Comparison of ENCODE assay signal across 2 cellular contexts in genomic region chr1:109980324-109981127, GRCh38.
TF ChIP-seq lines count a peak whose summit lies in the region.

No MANE protein-coding gene starts in this region.

TF ChIP-seq in HCT116, 20 proteins besides CTCF, POLR2A, EP300 and RAD21:
- peak; percentile 23 for TF ChIP-seq YY1 (IDR thresholded peaks at IDR 0.05; ENCODE audit: extremely low read depth, insufficient replicate concordance, low read depth, low read length)
- TF ChIP-seq POLR2AphosphoS5 (IDR thresholded peaks at IDR 0.05; ENCODE audit: low read depth, low read length): no peak

TF ChIP-seq in HepG2, 621 proteins besides CTCF, POLR2A, EP300 and RAD21 (continues in another document):
- no peak for TF ChIP-seq SALL2 (CRISPR knock-in tag; IDR thresholded peaks at IDR 0.05)
- 0 out of 2 replicates have a peak, but pooled peaks have one; percentile 25 for TF ChIP-seq ERF (CRISPR knock-in tag; IDR thresholded peaks at IDR 0.05)
- no peak for TF ChIP-seq RNF219 (CRISPR knock-in tag; IDR thresholded peaks at IDR 0.05)
- TF ChIP-seq HES4 (CRISPR knock-in tag; IDR thresholded peaks at IDR 0.05; ENCODE audit: borderline replicate concordance): no peak
- no peak for TF ChIP-seq ZNF768 (CRISPR knock-in tag; IDR thresholded peaks at IDR 0.05)
- TF ChIP-seq ZNF33A (CRISPR knock-in tag; IDR thresholded peaks at IDR 0.05; ENCODE audit: borderline replicate concordance): no peak
- no peak for TF ChIP-seq ZNF7 (CRISPR knock-in tag; IDR thresholded peaks at IDR 0.05)
- no peak for TF ChIP-seq REXO4 (CRISPR knock-in tag; IDR thresholded peaks at IDR 0.05; ENCODE audit: borderline replicate concordance)
- no peak for TF ChIP-seq ATAD3A (CRISPR knock-in tag; IDR thresholded peaks at IDR 0.05)
- TF ChIP-seq PITX1 (CRISPR knock-in tag; IDR thresholded peaks at IDR 0.05): no peak
- TF ChIP-seq, protein P1, sequence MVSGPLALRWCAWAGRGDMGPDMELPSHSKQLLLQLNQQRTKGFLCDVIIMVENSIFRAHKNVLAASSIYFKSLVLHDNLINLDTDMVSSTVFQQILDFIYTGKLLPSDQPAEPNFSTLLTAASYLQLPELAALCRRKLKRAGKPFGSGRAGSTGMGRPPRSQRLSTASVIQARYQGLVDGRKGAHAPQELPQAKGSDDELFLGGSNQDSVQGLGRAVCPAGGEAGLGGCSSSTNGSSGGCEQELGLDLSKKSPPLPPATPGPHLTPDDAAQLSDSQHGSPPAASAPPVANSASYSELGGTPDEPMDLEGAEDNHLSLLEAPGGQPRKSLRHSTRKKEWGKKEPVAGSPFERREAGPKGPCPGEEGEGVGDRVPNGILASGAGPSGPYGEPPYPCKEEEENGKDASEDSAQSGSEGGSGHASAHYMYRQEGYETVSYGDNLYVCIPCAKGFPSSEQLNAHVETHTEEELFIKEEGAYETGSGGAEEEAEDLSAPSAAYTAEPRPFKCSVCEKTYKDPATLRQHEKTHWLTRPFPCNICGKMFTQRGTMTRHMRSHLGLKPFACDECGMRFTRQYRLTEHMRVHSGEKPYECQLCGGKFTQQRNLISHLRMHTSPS (CRISPR knock-in tag; IDR thresholded peaks at IDR 0.05; ENCODE audit: low read depth): peak; percentile 53; the same call in 1 of the 2 replicates
- no peak for TF ChIP-seq SMAD3 (CRISPR knock-in tag; IDR thresholded peaks at IDR 0.05)
- peak; percentile 35; the same call in 1 of the 2 replicates for TF ChIP-seq RFXAP (CRISPR knock-in tag; IDR thresholded peaks at IDR 0.05; ENCODE audit: borderline replicate concordance)
- peak; percentile 95 for TF ChIP-seq STAG1 (CRISPR knock-in tag; IDR thresholded peaks at IDR 0.05)
- no peak for TF ChIP-seq SP2 (CRISPR knock-in tag; IDR thresholded peaks at IDR 0.05)
- peak; percentile 17 for TF ChIP-seq TEAD3 (CRISPR knock-in tag; optimal IDR thresholded peaks at IDR 0.05; ENCODE audit: borderline replicate concordance)
- TF ChIP-seq NR2C2 (CRISPR knock-in tag; IDR thresholded peaks at IDR 0.05; ENCODE audit: borderline replicate concordance): no peak
- TF ChIP-seq HNRNPLL (IDR thresholded peaks at IDR 0.05; ENCODE audit: low read depth, low read length, poor library complexity, severe bottlenecking): no peak
- TF ChIP-seq KDM2A (CRISPR knock-in tag; IDR thresholded peaks at IDR 0.05; ENCODE audit: borderline replicate concordance, low read depth): peak; percentile 35; the same call in 1 of the 2 replicates
- TF ChIP-seq ETV5 (CRISPR knock-in tag; IDR thresholded peaks at IDR 0.05; ENCODE audit: borderline replicate concordance): peak; percentile 28; the same call in 1 of the 2 replicates
- peak; percentile 67 for TF ChIP-seq SMC3 (IDR thresholded peaks at IDR 0.05; ENCODE audit: low read length)
- 0 out of 2 replicates have a peak, but pooled peaks have one; percentile 29 for TF ChIP-seq ZNF709 (CRISPR knock-in tag; IDR thresholded peaks at IDR 0.05)
- TF ChIP-seq, protein P2, sequence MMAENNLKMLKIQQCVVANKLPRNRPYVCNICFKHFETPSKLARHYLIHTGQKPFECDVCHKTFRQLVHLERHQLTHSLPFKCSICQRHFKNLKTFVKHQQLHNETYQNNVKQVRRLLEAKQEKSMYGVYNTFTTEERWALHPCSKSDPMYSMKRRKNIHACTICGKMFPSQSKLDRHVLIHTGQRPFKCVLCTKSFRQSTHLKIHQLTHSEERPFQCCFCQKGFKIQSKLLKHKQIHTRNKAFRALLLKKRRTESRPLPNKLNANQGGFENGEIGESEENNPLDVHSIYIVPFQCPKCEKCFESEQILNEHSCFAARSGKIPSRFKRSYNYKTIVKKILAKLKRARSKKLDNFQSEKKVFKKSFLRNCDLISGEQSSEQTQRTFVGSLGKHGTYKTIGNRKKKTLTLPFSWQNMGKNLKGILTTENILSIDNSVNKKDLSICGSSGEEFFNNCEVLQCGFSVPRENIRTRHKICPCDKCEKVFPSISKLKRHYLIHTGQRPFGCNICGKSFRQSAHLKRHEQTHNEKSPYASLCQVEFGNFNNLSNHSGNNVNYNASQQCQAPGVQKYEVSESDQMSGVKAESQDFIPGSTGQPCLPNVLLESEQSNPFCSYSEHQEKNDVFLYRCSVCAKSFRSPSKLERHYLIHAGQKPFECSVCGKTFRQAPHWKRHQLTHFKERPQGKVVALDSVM (CRISPR knock-in tag; IDR thresholded peaks at IDR 0.05): no peak
- peak; percentile 28; the same call in 1 of the 2 replicates for TF ChIP-seq MED1 (CRISPR knock-in tag; IDR thresholded peaks at IDR 0.05)
- peak; percentile 39 for TF ChIP-seq ZNF687 (CRISPR knock-in tag; IDR thresholded peaks at IDR 0.05)
- TF ChIP-seq ZNF790 (CRISPR knock-in tag; IDR thresholded peaks at IDR 0.05; ENCODE audit: borderline replicate concordance): 0 out of 2 replicates have a peak, but pooled peaks have one; percentile 37
- 0 out of 2 replicates have a peak, but pooled peaks have one; percentile 32 for TF ChIP-seq ZFP91 (CRISPR knock-in tag; IDR thresholded peaks at IDR 0.05; ENCODE audit: borderline replicate concordance)
- 0 out of 2 replicates have a peak, but pooled peaks have one; percentile 62 for TF ChIP-seq ZNF263 (CRISPR knock-in tag; IDR thresholded peaks at IDR 0.05)
- TF ChIP-seq ZNF691 (CRISPR knock-in tag; IDR thresholded peaks at IDR 0.05; ENCODE audit: borderline replicate concordance, low read depth): 0 out of 2 replicates have a peak, but pooled peaks have one; percentile 28
- TF ChIP-seq GATAD1 (CRISPR knock-in tag; IDR thresholded peaks at IDR 0.05): no peak
- no peak for TF ChIP-seq ZKSCAN8 (CRISPR knock-in tag; IDR thresholded peaks at IDR 0.05; ENCODE audit: borderline replicate concordance)
- peak; percentile 13; the same call in 1 of the 2 replicates for TF ChIP-seq RXRB (CRISPR knock-in tag; IDR thresholded peaks at IDR 0.05; ENCODE audit: borderline replicate concordance)
- peak; percentile 44; the same call in 1 of the 2 replicates for TF ChIP-seq SALL1 (CRISPR knock-in tag; IDR thresholded peaks at IDR 0.05)
- no peak for TF ChIP-seq NFATC3 (CRISPR knock-in tag; IDR thresholded peaks at IDR 0.05)
- no peak for TF ChIP-seq ZUFSP (CRISPR knock-in tag; IDR thresholded peaks at IDR 0.05; ENCODE audit: borderline replicate concordance)
- no peak for TF ChIP-seq KLF12 (CRISPR knock-in tag; IDR thresholded peaks at IDR 0.05; ENCODE audit: borderline replicate concordance)
- peak; percentile 39 for TF ChIP-seq PPARG (CRISPR knock-in tag; conservative IDR thresholded peaks at IDR 0.05)
- no peak for TF ChIP-seq HMGXB3 (CRISPR knock-in tag; IDR thresholded peaks at IDR 0.05; ENCODE audit: borderline replicate concordance)
- peak; percentile 45 for TF ChIP-seq XRCC5 (optimal IDR thresholded peaks at IDR 0.05; ENCODE audit: low read length)
- peak; percentile 32; the same call in 1 of the 2 replicates for TF ChIP-seq ZNF788 (CRISPR knock-in tag; IDR thresholded peaks at IDR 0.05; ENCODE audit: borderline replicate concordance)
- TF ChIP-seq NFE2 (CRISPR knock-in tag; IDR thresholded peaks at IDR 0.05): no peak
- TF ChIP-seq BORCS8-MEF2B (CRISPR knock-in tag; IDR thresholded peaks at IDR 0.05): no peak
- no peak for TF ChIP-seq ZSCAN9 (CRISPR knock-in tag; IDR thresholded peaks at IDR 0.05; ENCODE audit: borderline replicate concordance)
- no peak for TF ChIP-seq LCORL (IDR thresholded peaks at IDR 0.05)
- TF ChIP-seq LCORL (CRISPR knock-in tag; IDR thresholded peaks at IDR 0.05): 0 out of 2 replicates have a peak, but pooled peaks have one; percentile 47
